1 cellular context compared by ENCODE assay signal in genomic region chr2:233098615-233099014, GRCh38.
TF ChIP-seq lines count a peak whose summit lies in the region.

No MANE protein-coding gene starts in this region.

TF ChIP-seq in Ishikawa, 13 proteins besides CTCF, POLR2A, EP300 and RAD21 (continued from another document):
- TF ChIP-seq MAX (IDR thresholded peaks at IDR 0.05) = no peak
- TF ChIP-seq TEAD4 (IDR thresholded peaks at IDR 0.05) = no peak
- TF ChIP-seq EGR1 (IDR thresholded peaks at IDR 0.05) = no peak
